Comparison of ENCODE assay signal across 31 cellular contexts in the genomic region with DNA sequence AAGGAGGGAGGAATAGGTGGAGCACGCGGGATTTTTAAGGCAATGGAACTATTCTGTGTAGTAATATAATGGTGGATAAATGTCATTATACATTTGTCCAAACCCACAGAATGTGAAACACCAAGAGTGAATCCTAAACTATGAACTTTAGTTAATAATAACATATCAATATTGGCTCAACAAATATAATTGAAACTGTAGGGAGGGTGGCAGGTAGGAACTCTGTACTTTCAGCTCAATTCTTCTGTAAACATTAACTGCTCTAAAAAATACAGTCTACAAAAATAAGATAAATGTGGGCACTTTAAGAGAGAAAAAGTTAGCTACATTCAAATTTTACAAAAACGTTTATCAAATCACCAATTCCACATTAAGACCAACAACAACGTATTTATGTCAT.
"Had no signal": no experiment of that assay in that cellular context is flagged by ENCODE, and none has a peak within 500 bp of the region (broad histone marks: within the 10 kb centered on the region; RNA-seq: fewer than 3 reads in every experiment).

No MANE protein-coding gene starts in this region.

- FAIRE-seq: colon had no signal

- H3K9me3 ChIP-seq: adrenal gland, body of pancreas, esophagus muscularis mucosa, gastrocnemius medialis, heart left ventricle had no signal

- H3K27ac ChIP-seq: adrenal gland, body of pancreas, esophagus muscularis mucosa, foreskin keratinocyte, gastrocnemius medialis, heart left ventricle had no signal

- H3K4me3 ChIP-seq: adrenal gland, body of pancreas, esophagus muscularis mucosa, gastrocnemius medialis, heart left ventricle had no signal

- ATAC-seq: activated CD4-positive, alpha-beta T cell treated with anti-CD3 and anti-CD28 coated beads for 36 hours; activated CD8-positive, alpha-beta memory T cell treated with anti-CD3 and anti-CD28 coated beads, Interleukin-2, amount 10 ng/mL, durations not matched to agents 7 days and 5 days; activated CD8-positive, alpha-beta T cell treated with anti-CD3 and anti-CD28 coated beads, Interleukin-2, amount 10 ng/mL, durations not matched to agents 7 days and 5 days; activated naive CD8-positive, alpha-beta T cell treated with anti-CD3 and anti-CD28 coated beads, Interleukin-2, amount 50 U/mL, for 24 hours; body of pancreas; effector memory CD8-positive, alpha-beta T cell; foreskin keratinocyte; gastrocnemius medialis; heart left ventricle had no signal

- H3K4me1 ChIP-seq: adrenal gland, body of pancreas, esophagus muscularis mucosa, heart left ventricle had no signal

- H3K36me3 ChIP-seq: adrenal gland, esophagus muscularis mucosa, gastrocnemius medialis, heart left ventricle had no signal

- H3K27me3 ChIP-seq: adrenal gland, body of pancreas, esophagus muscularis mucosa, foreskin keratinocyte, gastrocnemius medialis, heart left ventricle had no signal

- DNase-seq: activated CD4-positive, alpha-beta memory T cell treated with anti-CD3 and anti-CD28 coated beads for 36 hours; activated CD4-positive, alpha-beta T cell treated with anti-CD3 and anti-CD28 coated beads for 36 hours; activated CD4-positive, alpha-beta T cell treated with anti-CD3 and anti-CD28 coated beads, Interleukin-2, amount 10 ng/mL, durations not matched to agents 24 days and 14 days; activated CD4-positive, CD25-positive, alpha-beta regulatory T cell; activated CD4-positive, CD25-positive, alpha-beta regulatory T cell treated with anti-CD3 and anti-CD28 coated beads, Interleukin-2, amount 50 U/mL, for 72 hours; activated CD8-positive, alpha-beta memory T cell treated with anti-CD3 and anti-CD28 coated beads, Interleukin-2, amount 10 ng/mL, durations not matched to agents 7 days and 5 days; activated CD8-positive, alpha-beta memory T cell treated with anti-CD3 and anti-CD28 coated beads, Interleukin-2, amount 50 U/mL, for 4 hours; activated CD8-positive, alpha-beta T cell treated with anti-CD3 and anti-CD28 coated beads, Interleukin-2, amount 10 ng/mL, durations not matched to agents 7 days and 5 days; activated effector memory CD4-positive, alpha-beta T cell treated with anti-CD3 and anti-CD28 coated beads, Interleukin-2, amount 50 U/mL, for 16 hours; activated naive CD4-positive, alpha-beta T cell treated with anti-CD3 and anti-CD28 coated beads for 36 hours; activated naive CD8-positive, alpha-beta T cell treated with anti-CD3 and anti-CD28 coated beads for 36 hours; activated naive CD8-positive, alpha-beta T cell treated with anti-CD3 and anti-CD28 coated beads, Interleukin-2, amount 50 U/mL, for 24 hours; activated T-cell treated with anti-CD3 and anti-CD28 coated beads, Interleukin-2, amount 50 U/mL, for 1 hour; activated T-cell treated with anti-CD3 and anti-CD28 coated beads, Interleukin-2, amount 50 U/mL, for 48 hours; adrenal gland; amygdala; aorta; body of pancreas; caudate nucleus; cortex of kidney; dermis blood vessel endothelial cell; effector CD4-positive, alpha-beta T cell; effector memory CD8-positive, alpha-beta T cell; erythroblast; foreskin keratinocyte; gastrocnemius medialis; glutamatergic neuron; heart left ventricle; T-helper 2 cell had no signal
